8 cellular contexts compared by ENCODE assay signal in genomic region chr7:2567663-2568238, GRCh38. TPM values are rescaled to one million over a fixed set of nuclear protein-coding genes. Genes with fewer than 3 reads are reported as not detected.
DNase-seq lines count a peak whose midpoint lies in the region; ATAC-seq and TF ChIP-seq lines count a peak whose summit lies in the region.

No MANE protein-coding gene starts in this region.

- no peak overlapping the region for H3K4me3 ChIP-seq in naive thymus-derived CD4-positive, alpha-beta T cell (ENCODE audit: low read length)

- peaks cover 0 to 4% (median 0%) of the 10 kb centered on the region in 3 donors for H3K27me3 Mint-ChIP-seq in CD14-positive monocyte (ENCODE audit: low read depth in 3 of 3)
- no peaks in the 10 kb centered on the region for H3K27me3 Mint-ChIP-seq in naive thymus-derived CD4-positive, alpha-beta T cell

- H3K9me3 Mint-ChIP-seq in CD14-positive monocyte: no peaks in the 10 kb centered on the region
- H3K9me3 Mint-ChIP-seq in naive thymus-derived CD4-positive, alpha-beta T cell: peaks cover 0 to 1% (median 0%) of the 10 kb centered on the region in 11 donors

- POLR2A ChIA-PET in naive thymus-derived CD4-positive, alpha-beta T cell (lab: Charles Lee): interaction anchor here (0.7 to 1.2 kb wide), 2 partner anchors 57 to 117 kb away, joined by 3 read pairs; no protein-coding TSS in a partner anchor

- no peak overlapping the region for H3K27ac Mint-ChIP-seq in CD14-positive monocyte
- H3K27ac Mint-ChIP-seq in naive thymus-derived CD4-positive, alpha-beta T cell: no peak overlapping the region

- no peak overlapping the region for H3K27ac ChIP-seq in naive thymus-derived CD4-positive, alpha-beta T cell (ENCODE audit: low read depth, low read length)

- no peak for DNase-seq in CD14-positive monocyte (ENCODE audit: low spot score)
- DNase-seq in NAMALWA (ENCODE audit: low spot score): peak; percentile 35
- peak; percentile 64 for DNase-seq in ecto neural progenitor cell (ENCODE audit: low spot score)
- DNase-seq in naive thymus-derived CD4-positive, alpha-beta T cell: peak in 4 of 9 donors; percentile 13 to 37 (median 20)
- no peak for DNase-seq in stimulated activated CD4-positive, alpha-beta T cell treated with anti-CD3 and anti-CD28 coated beads, Interleukin-4, amount 100 ng/mL, for 4 hours
- DNase-seq in COLO829 (ENCODE audit: low spot score): no peak
- no peak for DNase-seq in NCI-H2196 treated with DMSO at 0.1 percent for 48 hours (lab: John Stamatoyannopoulos, UW; ENCODE audit: unreplicated experiment)
- no peak for DNase-seq in T-helper 9 cell

- H3K4me1 Mint-ChIP-seq in CD14-positive monocyte: peaks cover 8% of the 10 kb centered on the region
- peaks cover 3 to 15% (median 6%) of the 10 kb centered on the region in 7 donors for H3K4me1 Mint-ChIP-seq in naive thymus-derived CD4-positive, alpha-beta T cell

- peak; percentile 50 for ATAC-seq in naive thymus-derived CD4-positive, alpha-beta T cell

- peaks cover 46 to 60% of the 10 kb centered on the region in 2 donors for H3K36me3 Mint-ChIP-seq in CD14-positive monocyte
- peaks cover 0 to 14% (median 4%) of the 10 kb centered on the region in 5 donors for H3K36me3 Mint-ChIP-seq in naive thymus-derived CD4-positive, alpha-beta T cell

- H3K9me3 ChIP-seq in naive thymus-derived CD4-positive, alpha-beta T cell (ENCODE audit: control insufficient read depth in 2 of 3, low read length in 3 of 3): no peaks in the 10 kb centered on the region

- peaks cover 0 to 6% (median 0%) of the 10 kb centered on the region in 3 experiments for H3K36me3 ChIP-seq in naive thymus-derived CD4-positive, alpha-beta T cell (ENCODE audit: control insufficient read depth in 2 of 3, insufficient read depth in 3 of 3, low read length in 3 of 3)

- H3K4me1 ChIP-seq in naive thymus-derived CD4-positive, alpha-beta T cell (ENCODE audit: control insufficient read depth in 2 of 2, insufficient read depth in 2 of 2, low read length in 2 of 2): no peaks in the 10 kb centered on the region

- no peaks in the 10 kb centered on the region for H3K27me3 ChIP-seq in naive thymus-derived CD4-positive, alpha-beta T cell (ENCODE audit: control insufficient read depth in 2 of 2, insufficient read depth in 2 of 2, low read length in 2 of 2)

- peak overlapping the region in 1 of 2 donors; percentile 67 for H3K4me3 Mint-ChIP-seq in CD14-positive monocyte
- H3K4me3 Mint-ChIP-seq in naive thymus-derived CD4-positive, alpha-beta T cell: no peak overlapping the region

- TF ChIP-seq CTCF in CD14-positive monocyte (IDR thresholded peaks at IDR 0.05): peak; percentile 68

- intact Hi-C loops in CD14-positive monocyte (cut with micrococcal nuclease): loop anchor here in 1 of 2 donors (10.0 kb wide), 1 partner anchor 93 kb away; the partner anchor contains the start of gene GRIFIN
- intact Hi-C loops in naive thymus-derived CD4-positive, alpha-beta T cell (cut with micrococcal nuclease): loop anchor here in 1 of 2 donors (1.0 kb wide), 2 partner anchors 90 to 116 kb away; no protein-coding TSS in a partner anchor

- CTCF ChIA-PET in naive thymus-derived CD4-positive, alpha-beta T cell (lab: Charles Lee): interaction anchor here (0.6 to 2.0 kb wide), 5 partner anchors 20 to 116 kb away, joined by 3 to 6 read pairs (median 5); no protein-coding TSS in a partner anchor

RNA-seq across cellular contexts. Expression of gene IQCE, which starts 9.0 kb away (rescaled TPM):
- 1 to 10 TPM; 1.8 to 3.0 TPM for polyA plus RNA-seq in CD14-positive monocyte
- total RNA-seq in naive thymus-derived CD4-positive, alpha-beta T cell: 10 to 100 TPM in 1 of 5 experiments, 1 to 10 TPM in 4; 4.8 to 10.4 (median 7.5) TPM
- polyA plus RNA-seq in naive thymus-derived CD4-positive, alpha-beta T cell: 1 to 10 TPM; 1.6 to 1.9 TPM

RNA-seq across cellular contexts. Expression of gene BRAT1, which starts 12.4 kb away (rescaled TPM):
- polyA plus RNA-seq in CD14-positive monocyte: 10 to 100 TPM; 31.6 to 32.5 TPM
- 10 to 100 TPM; 24.6 to 45.5 (median 37.0) TPM for total RNA-seq in naive thymus-derived CD4-positive, alpha-beta T cell
- 10 to 100 TPM; 23.4 to 58.9 TPM for polyA plus RNA-seq in naive thymus-derived CD4-positive, alpha-beta T cell

RNA-seq across cellular contexts. Expression of gene LFNG, which starts 48.2 kb away (rescaled TPM):
- polyA plus RNA-seq in CD14-positive monocyte: 1 to 10 TPM; 1.9 to 2.2 TPM
- total RNA-seq in naive thymus-derived CD4-positive, alpha-beta T cell: 100 to 1,000 TPM; 114 to 246 (median 151) TPM
- polyA plus RNA-seq in naive thymus-derived CD4-positive, alpha-beta T cell: 1 to 10 TPM; 1.2 to 2.3 TPM

Comparison
In these comparisons a context has a peak if more than half of its experiments do, and no peak if none do; other contexts are left out.
1. DNase-seq: peak in NAMALWA (single experiment) and ecto neural progenitor cell (single experiment); none in CD14-positive monocyte (single experiment), stimulated activated CD4-positive, alpha-beta T cell treated with anti-CD3 and anti-CD28 coated beads, Interleukin-4, amount 100 ng/mL, for 4 hours (0 of 2), COLO829 (single experiment), NCI-H2196 treated with DMSO at 0.1 percent for 48 hours (single experiment) and T-helper 9 cell (single experiment).